In the genomic region with DNA sequence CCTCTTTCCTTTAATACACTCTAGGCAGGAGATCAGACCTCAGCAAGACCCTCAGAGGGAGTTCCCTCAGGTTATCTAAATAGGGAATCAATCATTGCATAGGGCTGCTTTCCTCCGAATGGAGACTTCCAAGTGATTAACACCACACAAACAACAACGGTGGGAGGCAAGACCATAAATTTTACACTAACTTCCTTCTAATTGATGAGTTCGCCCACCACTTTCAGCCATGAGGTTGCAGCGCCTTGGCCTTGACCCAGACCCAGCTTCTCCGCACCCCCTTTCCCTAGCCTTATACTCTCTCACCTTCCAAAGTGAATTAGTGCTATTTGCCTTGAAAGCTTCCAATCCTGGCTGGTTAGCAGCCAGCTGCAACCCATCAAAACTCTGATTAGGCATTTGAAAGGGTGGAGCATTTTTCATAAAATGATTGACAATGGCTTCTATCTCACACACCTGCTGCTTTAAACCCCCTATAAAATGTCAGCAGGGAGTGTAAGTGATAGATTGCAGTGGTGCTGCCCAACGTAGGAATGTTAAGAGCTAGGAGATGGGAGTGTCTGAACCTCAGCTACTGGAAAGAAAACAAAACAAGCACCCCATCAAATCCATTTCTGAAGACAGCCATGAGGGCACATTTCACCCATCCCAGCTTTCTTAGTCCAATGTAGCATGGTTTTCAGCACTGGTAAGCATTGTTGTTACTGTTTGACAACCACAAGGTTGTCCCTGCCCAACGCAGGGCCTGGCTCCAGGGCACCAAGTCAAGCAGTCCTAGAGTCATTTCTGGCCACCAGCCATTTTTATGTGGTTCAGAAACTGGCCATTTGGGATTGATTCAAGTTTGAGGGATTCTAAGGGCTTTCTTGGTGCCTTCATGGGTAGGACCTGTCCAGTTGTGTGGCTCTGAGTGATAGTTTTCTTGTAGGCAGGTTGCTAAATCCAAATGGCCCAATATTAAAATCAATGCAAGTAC, we compare ENCODE assay signal across 19 cellular contexts.
"Had no signal": no experiment of that assay in that cellular context is flagged by ENCODE, and none has a peak within 500 bp of the region (broad histone marks: within the 10 kb centered on the region; RNA-seq: fewer than 3 reads in every experiment).

No MANE protein-coding gene starts in this region.

- H3K27ac ChIP-seq: body of pancreas, cardiac muscle cell, lower lobe of right lung, pancreas, psoas muscle, skin epidermis, thyroid gland, WERI-Rb-1 had no signal

- H3K9me3 ChIP-seq: body of pancreas, lower lobe of right lung, pancreas, psoas muscle, thyroid gland had no signal

- H3K4me3 ChIP-seq: body of pancreas, cardiac muscle cell, lower lobe of right lung, pancreas, psoas muscle, skin epidermis, thyroid gland had no signal

- ATAC-seq: body of pancreas; left lobe of liver; lower lobe of right lung; natural killer cell treated with Interleukin-12 subunit alpha and Interleukin-12 subunit beta and Interleukin-15 and Interleukin-18, amount 100 ng/mL, for 72 hours; pancreas; psoas muscle; right cardiac atrium had no signal

- H3K4me1 ChIP-seq: body of pancreas, lower lobe of right lung, pancreas, psoas muscle, thyroid gland had no signal

- H3K27me3 ChIP-seq: body of pancreas, cardiac muscle cell, pancreas, thyroid gland had no signal

- DNase-seq: activated CD4-positive, alpha-beta T cell treated with anti-CD3 and anti-CD28 coated beads, Interleukin-2, amount 50 U/mL, for 1 hour; activated CD4-positive, CD25-positive, alpha-beta regulatory T cell treated with anti-CD3 and anti-CD28 coated beads, Interleukin-2, amount 50 U/mL, for 72 hours; activated gamma-delta T cell treated with Interleukin-2 at 50 U/mL for 16 hours; activated T-cell treated with anti-CD3 and anti-CD28 coated beads, Interleukin-2, amount 50 U/mL, for 1 hour; anterior cingulate cortex; body of pancreas; cortex of kidney; lower lobe of right lung; pancreas; psoas muscle; right cardiac atrium; stimulated activated CD4-positive, alpha-beta T cell treated with anti-CD3 and anti-CD28 coated beads, Interleukin-1b, Interleukin-23, amount 100 ng/mL, for 48 hours; substantia nigra; thyroid gland; WERI-Rb-1 had no signal

- H3K36me3 ChIP-seq: cardiac muscle cell, lower lobe of right lung, pancreas, thyroid gland, WERI-Rb-1 had no signal
